Comparison of ENCODE assay signal across 20 cellular contexts in the genomic region with DNA sequence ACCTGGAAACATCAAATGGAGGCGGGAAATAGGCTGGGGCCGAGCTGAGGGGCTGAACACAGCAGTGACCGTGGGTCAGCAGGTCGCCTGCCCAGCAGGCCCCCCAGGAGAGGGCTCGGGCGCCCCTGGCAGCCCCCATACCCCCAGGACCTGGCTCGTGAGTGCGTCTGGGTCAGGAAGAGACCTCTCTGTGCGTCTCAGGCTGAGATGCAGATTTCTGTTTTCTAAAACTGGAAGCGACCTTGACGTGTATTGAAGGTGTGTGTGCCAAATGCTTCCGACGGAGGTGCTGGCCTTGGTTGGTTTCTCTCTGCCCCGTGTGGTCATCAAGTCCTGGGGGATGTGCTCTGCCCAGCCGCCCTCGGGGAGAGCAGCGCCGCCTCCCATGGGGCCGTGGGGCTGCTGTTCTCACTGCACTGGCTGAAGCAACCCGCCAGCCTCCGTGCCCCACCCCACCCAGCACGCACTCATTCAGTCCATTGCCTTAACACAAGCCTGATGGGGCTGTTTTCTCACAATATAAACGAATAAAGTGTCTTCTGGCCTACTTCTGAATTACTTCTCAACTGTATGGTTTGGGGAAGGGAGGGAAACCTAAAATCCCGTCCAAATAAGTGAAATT. TPM values are rescaled to one million over a fixed set of nuclear protein-coding genes. Genes with fewer than 3 reads are reported as not detected.
DNase-seq lines count a peak whose midpoint lies in the region; ATAC-seq and TF ChIP-seq lines count a peak whose summit lies in the region.
"Had no signal": no experiment of that assay in that cellular context is flagged by ENCODE, and none has a peak within 500 bp of the region (broad histone marks: within the 10 kb centered on the region; RNA-seq: fewer than 3 reads in every experiment).

No MANE protein-coding gene starts in this region.

- H3K27ac Mint-ChIP-seq in stimulated activated effector memory CD8-positive, alpha-beta T cell treated with anti-CD3 and anti-CD28 coated beads, Interleukin-12 subunit alpha, Interleukin-12 subunit beta, amount 100 ng/mL, for 72 hours = peak overlapping the region; percentile 40
- H3K27ac Mint-ChIP-seq: T-helper 1 cell treated with Interleukin-12 subunit alpha and Interleukin-12 subunit beta and Interleukin-4 antibody, amounts not matched to agents 30 μg/mL and 1 μg/mL, for 36 hours; WTC11 had no signal

- H3K27ac ChIP-seq in cardiac muscle cell (peak overlapping the region; percentile 21), left ventricle myocardium inferior (replicated peaks) (no peak overlapping the region)

- H3K4me3 ChIP-seq in cardiac muscle cell (no peak overlapping the region), left ventricle myocardium inferior (no peak overlapping the region), adipocyte (ENCODE audit: low read length) (no peak overlapping the region)

- no peaks in the 10 kb centered on the region for H3K9me3 Mint-ChIP-seq in stimulated activated effector memory CD8-positive, alpha-beta T cell treated with anti-CD3 and anti-CD28 coated beads, Interleukin-12 subunit alpha, Interleukin-12 subunit beta, amount 100 ng/mL, for 72 hours
- H3K9me3 Mint-ChIP-seq: CD4-positive, alpha-beta memory T cell; immature natural killer cell; nephron; stimulated activated naive CD8-positive, alpha-beta T cell treated with anti-CD3 and anti-CD28 coated beads, Interleukin-15, amount 100 ng/mL, for 72 hours; T-helper 1 cell treated with Interleukin-12 subunit alpha and Interleukin-12 subunit beta and Interleukin-4 antibody, amounts not matched to agents 30 μg/mL and 1 μg/mL, for 36 hours; WTC11 had no signal

- H3K4me1 ChIP-seq in cardiac muscle cell (ENCODE audit: low read depth) = no peaks in the 10 kb centered on the region
- peaks cover 24% of the 10 kb centered on the region for H3K4me1 ChIP-seq in left ventricle myocardium inferior
- H3K4me1 ChIP-seq in adipocyte (ENCODE audit: control insufficient read depth, insufficient read depth, low read length) = no peaks in the 10 kb centered on the region

- H3K9me3 ChIP-seq in cardiac muscle cell (ENCODE audit: low read depth) (no peaks in the 10 kb centered on the region), left ventricle myocardium inferior (replicated peaks) (no peaks in the 10 kb centered on the region), adipocyte (ENCODE audit: control insufficient read depth, low read length) (no peaks in the 10 kb centered on the region)

- no peak for TF ChIP-seq CTCF in cardiac muscle cell (IDR thresholded peaks at IDR 0.05; ENCODE audit: low read depth, low read length)
- no peak for TF ChIP-seq CTCF in left ventricle myocardium inferior (IDR thresholded peaks at IDR 0.05; ENCODE audit: borderline replicate concordance)

- no peak overlapping the region for H3K4me3 Mint-ChIP-seq in stimulated activated effector memory CD8-positive, alpha-beta T cell treated with anti-CD3 and anti-CD28 coated beads, Interleukin-12 subunit alpha, Interleukin-12 subunit beta, amount 100 ng/mL, for 72 hours
- H3K4me3 Mint-ChIP-seq: CD4-positive, alpha-beta memory T cell; immature natural killer cell; nephron; stimulated activated naive CD8-positive, alpha-beta T cell treated with anti-CD3 and anti-CD28 coated beads, Interleukin-15, amount 100 ng/mL, for 72 hours; T-helper 1 cell treated with Interleukin-12 subunit alpha and Interleukin-12 subunit beta and Interleukin-4 antibody, amounts not matched to agents 30 μg/mL and 1 μg/mL, for 36 hours; WTC11 had no signal

- intact Hi-C loops in left ventricle myocardium inferior (cut with micrococcal nuclease) = no loop called here

- H3K4me1 Mint-ChIP-seq in stimulated activated effector memory CD8-positive, alpha-beta T cell treated with anti-CD3 and anti-CD28 coated beads, Interleukin-12 subunit alpha, Interleukin-12 subunit beta, amount 100 ng/mL, for 72 hours = peaks cover 9% of the 10 kb centered on the region
- H3K4me1 Mint-ChIP-seq: nephron, WTC11 had no signal

- no peaks in the 10 kb centered on the region for H3K27me3 ChIP-seq in cardiac muscle cell
- H3K27me3 ChIP-seq in left ventricle myocardium inferior (ENCODE audit: low read depth) = no peaks in the 10 kb centered on the region
- H3K27me3 ChIP-seq in adipocyte (replicated peaks; ENCODE audit: control insufficient read depth, insufficient read depth, low read length) = no peaks in the 10 kb centered on the region

- no peak for ATAC-seq in stimulated activated effector memory CD8-positive, alpha-beta T cell treated with anti-CD3 and anti-CD28 coated beads, Interleukin-12 subunit alpha, Interleukin-12 subunit beta, amount 100 ng/mL, for 72 hours
- ATAC-seq: stimulated activated naive CD8-positive, alpha-beta T cell treated with anti-CD3 and anti-CD28 coated beads, Interleukin-15, amount 100 ng/mL, for 72 hours; WTC11 had no signal

- H3K9ac ChIP-seq in adipocyte (ENCODE audit: low read length) = peak overlapping the region; percentile 36

- no peak for DNase-seq in cardiac muscle cell (ENCODE audit: low read depth in 1 of 2, low spot score in 1 of 2)
- no peak for DNase-seq in left ventricle myocardium inferior
- DNase-seq in adipocyte (ENCODE audit: low read depth) = no peak
- DNase-seq in fibroblast of the conjunctiva (ENCODE audit: low read depth) = peak; percentile 21
- no peak for DNase-seq in stimulated activated effector memory CD8-positive, alpha-beta T cell treated with anti-CD3 and anti-CD28 coated beads, Interleukin-12 subunit alpha, Interleukin-12 subunit beta, amount 100 ng/mL, for 72 hours (ENCODE audit: low spot score in 2 of 2)
- DNase-seq in hypothalamus (lab: John Stamatoyannopoulos, UW) = no peak
- no peak for DNase-seq in foreskin melanocyte
- no peak for DNase-seq in stimulated activated CD4-positive, alpha-beta T cell treated with anti-CD3 and anti-CD28 coated beads, Interleukin-1b, Interleukin-23, amount 100 ng/mL, for 48 hours
- DNase-seq: activated gamma-delta T cell treated with Interleukin-2 at 50 U/mL for 16 hours; DMS79 treated with DMSO at 0.1 percent for 48 hours; HCEC 1CT; immature natural killer cell; NCI-H345; NK-92 treated with Interleukin-12 subunit alpha and Interleukin-12 subunit beta, amount 100 ng/mL, for 24 hours; SHP77; stimulated activated naive CD8-positive, alpha-beta T cell treated with anti-CD3 and anti-CD28 coated beads, Interleukin-15, amount 100 ng/mL, for 72 hours had no signal

- H3K36me3 ChIP-seq in cardiac muscle cell = peaks cover 18% of the 10 kb centered on the region
- peaks cover 81% of the 10 kb centered on the region for H3K36me3 ChIP-seq in left ventricle myocardium inferior
- H3K36me3 ChIP-seq in adipocyte (ENCODE audit: control insufficient read depth, insufficient read depth, low read length, severe bottlenecking) = peaks cover 81% of the 10 kb centered on the region

- H3K36me3 Mint-ChIP-seq in stimulated activated effector memory CD8-positive, alpha-beta T cell treated with anti-CD3 and anti-CD28 coated beads, Interleukin-12 subunit alpha, Interleukin-12 subunit beta, amount 100 ng/mL, for 72 hours = peaks cover 70% of the 10 kb centered on the region

RNA-seq across cellular contexts. Expression of gene PEX10, which starts 7.4 kb away (rescaled TPM):
- total RNA-seq in cardiac muscle cell (37.5 and 40.4 TPM in 2 replicates), left ventricle myocardium inferior (15.8 TPM)
- polyA plus RNA-seq in cardiac muscle cell = 34.2 and 38.8 TPM in 2 replicates

RNA-seq across cellular contexts. Expression of gene RER1, which starts 13.4 kb away (rescaled TPM):
- total RNA-seq in cardiac muscle cell (46.5 and 57.9 TPM in 2 replicates), left ventricle myocardium inferior (80.5 TPM)
- 100 and 112 TPM in 2 replicates for polyA plus RNA-seq in cardiac muscle cell

RNA-seq across cellular contexts. Expression of gene MORN1, which starts 13.6 kb away (rescaled TPM):
- total RNA-seq in cardiac muscle cell (17.0 and 24.4 TPM in 2 replicates), left ventricle myocardium inferior (4.5 TPM)
- 10.8 and 20.7 TPM in 2 replicates for polyA plus RNA-seq in cardiac muscle cell
